31 cellular contexts compared by ENCODE assay signal in genomic region chr5:33254581-33254980, GRCh38.
"Had no signal": no experiment of that assay in that cellular context is flagged by ENCODE, and none has a peak within 500 bp of the region (broad histone marks: within the 10 kb centered on the region; RNA-seq: fewer than 3 reads in every experiment).

No MANE protein-coding gene starts in this region.

- H3K27ac ChIP-seq: PC-9, SJSA1 had no signal

- H3K9me3 ChIP-seq: MG63, SJSA1 had no signal

- H3K4me2 ChIP-seq: PC-9 had no signal

- H3K36me3 ChIP-seq: MG63, SJSA1 had no signal

- H2AFZ ChIP-seq: PC-9 had no signal

- DNase-seq: Kasumi-1, MG63, NCI-H1048, NCI-H1092 treated with DMSO at 0.1 percent for 48 hours, NCI-H1105 treated with DMSO at 0.1 percent for 48 hours, NCI-H1417, NCI-H1436, NCI-H146, NCI-H1694, NCI-H187, NCI-H1930, NCI-H2029 treated with DMSO at 0.1 percent for 48 hours, NCI-H2081 treated with DMSO at 0.1 percent for 48 hours, NCI-H2107, NCI-H2171, NCI-H226, NCI-H446 treated with DMSO at 0.1 percent for 48 hours, NCI-H510A, NCI-H524, NCI-H526, NCI-H69, NCI-H748 treated with DMSO at 0.1 percent for 48 hours, NCI-H82, PC-9, Right ventricle myocardium superior, RPMI8226, SHP77 treated with DMSO at 0.1 percent for 48 hours, SW 1271, T-helper 1 cell had no signal

- H3K27me3 ChIP-seq: MG63, SJSA1 had no signal

- H3K4me3 ChIP-seq: MG63, PC-9, SJSA1 had no signal

- ATAC-seq: Panc1 had no signal
